23 cellular contexts compared by ENCODE assay signal in genomic region chr4:1997712-1998111, GRCh38. TPM values are rescaled to one million over a fixed set of nuclear protein-coding genes. Genes with fewer than 3 reads are reported as not detected.
A peak's percentile ranks its signal among the peaks of the same experiment; 100 is the strongest.
DNase-seq lines count a peak whose midpoint lies in the region; ATAC-seq and TF ChIP-seq lines count a peak whose summit lies in the region.
"Had no signal": no experiment of that assay in that cellular context is flagged by ENCODE, and none has a peak within 500 bp of the region (broad histone marks: within the 10 kb centered on the region; RNA-seq: fewer than 3 reads in every experiment).

No MANE protein-coding gene starts in this region.

- H3K9me3 Mint-ChIP-seq in CD14-positive monocyte = peaks cover 24 to 43% (median 33%) of the 10 kb centered on the region in 7 donors

- TF ChIP-seq CTCF in CD14-positive monocyte (IDR thresholded peaks at IDR 0.05) (no peak), VCaP (conservative IDR thresholded peaks at IDR 0.05) (no peak), thyroid gland (IDR thresholded peaks at IDR 0.05) (no peak), adrenal gland (IDR thresholded peaks at IDR 0.05) (no peak)

- TF ChIP-seq POLR2A in thyroid gland (IDR thresholded peaks at IDR 0.05) (no peak), adrenal gland (IDR thresholded peaks at IDR 0.05) (no peak)

- peaks cover 7% of the 10 kb centered on the region for H3K4me1 Mint-ChIP-seq in CD14-positive monocyte

- peak overlapping the region; percentile 72 for H3K27ac ChIP-seq in VCaP
- peak overlapping the region; percentile 53 to 80 (median 75) for H3K27ac ChIP-seq in thyroid gland
- no peak overlapping the region for H3K27ac ChIP-seq in adrenal gland
- H3K27ac ChIP-seq: A549 had no signal

- peaks cover 31 to 33% of the 10 kb centered on the region in 2 donors for H3K4me1 ChIP-seq in thyroid gland
- no peaks in the 10 kb centered on the region for H3K4me1 ChIP-seq in adrenal gland (replicated peaks in 1 of 2)
- H3K4me1 ChIP-seq: A549, BE2C, Peyer's patch had no signal

- WGBS in thyroid gland, 2 donors = 95 to 98% methylated on average over 4 of the region's 4 CpGs
- 94 to 98% (median 96%) methylated on average over 4 of the region's 4 CpGs for WGBS in adrenal gland, 4 donors

- ATAC-seq in HG02885 (IDR thresholded peaks at IDR 0.05; ENCODE audit: poor library complexity, unreplicated experiment) (no peak), HG02623 (IDR thresholded peaks at IDR 0.05; ENCODE audit: unreplicated experiment) (no peak)
- ATAC-seq: A549, SK-N-SH treated with all-trans-retinoic acid at 6 μM for 48 hours had no signal

- H3K27me3 ChIP-seq in thyroid gland = no peaks in the 10 kb centered on the region
- no peaks in the 10 kb centered on the region for H3K27me3 ChIP-seq in adrenal gland
- H3K27me3 ChIP-seq: BE2C, Peyer's patch had no signal

- H3K27ac Mint-ChIP-seq in CD14-positive monocyte = no peak overlapping the region
- H3K27ac Mint-ChIP-seq: CD4-positive, alpha-beta T cell; HFFc6 had no signal

- DNase-seq in CD14-positive monocyte (ENCODE audit: low spot score) (peak; percentile 12), mesenteric fat pad (ENCODE audit: low spot score) (peak; percentile 57), thyroid gland (no peak), adrenal gland (no peak)
- DNase-seq: BE2C; CD4-positive, alpha-beta T cell; COR-L47; DMS 273 treated with DMSO at 0.1 percent for 48 hours; DMS79 treated with DMSO at 0.1 percent for 48 hours; H9; HFFc6; KG1; NCI-H1092 treated with DMSO at 0.1 percent for 48 hours; NCI-H1436 treated with DMSO at 0.1 percent for 48 hours; NCI-H1930; NCI-H226; NCI-H748 treated with DMSO at 0.1 percent for 48 hours; Peyer's patch had no signal

- H3K4me3 Mint-ChIP-seq in CD14-positive monocyte = no peak overlapping the region
- H3K4me3 Mint-ChIP-seq: CD4-positive, alpha-beta T cell; H9; HFFc6 had no signal

- H3K36me3 ChIP-seq in thyroid gland (no peaks in the 10 kb centered on the region), adrenal gland (replicated peaks in 1 of 2) (no peaks in the 10 kb centered on the region)
- H3K36me3 ChIP-seq: Peyer's patch had no signal

- intact Hi-C loops in CD14-positive monocyte (cut with micrococcal nuclease) (no loop called here), thyroid gland (cut with DNase I) (no loop called here), adrenal gland (cut with DNase I) (no loop called here)

- H3K9me3 ChIP-seq in thyroid gland (no peaks in the 10 kb centered on the region), adrenal gland (replicated peaks in 1 of 3) (peaks cover 0 to 6% (median 0%) of the 10 kb centered on the region in 3 donors)

- H3K4me3 ChIP-seq in thyroid gland (replicated peaks in 1 of 3) (no peak overlapping the region), adrenal gland (no peak overlapping the region)
- H3K4me3 ChIP-seq: A549, Peyer's patch had no signal

- peaks cover 0 to 1% (median 0%) of the 10 kb centered on the region in 3 donors for H3K27me3 Mint-ChIP-seq in CD14-positive monocyte (ENCODE audit: low read depth in 3 of 3)
- H3K27me3 Mint-ChIP-seq: CD4-positive, alpha-beta T cell had no signal

- peaks cover 50 to 77% of the 10 kb centered on the region in 2 donors for H3K36me3 Mint-ChIP-seq in CD14-positive monocyte

RNA-seq across cellular contexts. Expression of gene NELFA, which starts 11.1 kb away (rescaled TPM):
- polyA plus RNA-seq in CD14-positive monocyte (10 to 100 TPM; 10.0 to 10.5 TPM), adrenal gland (10 to 100 TPM in 2 of 3 donors, 1 to 10 TPM in 1; 8.5 to 55.2 (median 34.0) TPM)
- total RNA-seq in mesenteric fat pad (15.5 TPM), thyroid gland (10 to 100 TPM; 23.2 to 39.3 (median 28.7) TPM), adrenal gland (10 to 100 TPM; 16.4 to 50.3 (median 25.6) TPM)

Comparison
In these comparisons a context has a peak if more than half of its experiments do, and no peak if none do; other contexts are left out.
1. DNase-seq: peak in CD14-positive monocyte (single experiment) and mesenteric fat pad (single experiment); none in thyroid gland (0 of 2) and adrenal gland (0 of 7).
2. H3K27ac ChIP-seq: peak in VCaP (single experiment) and thyroid gland (3 of 3); none in adrenal gland (0 of 5).